In genomic region chr6:119112856-119113530, GRCh38 we compare ENCODE assay signal across 18 cellular contexts. TPM values are rescaled to one million over a fixed set of nuclear protein-coding genes. Genes with fewer than 3 reads are reported as not detected.
DNase-seq lines count a peak whose midpoint lies in the region; ATAC-seq and TF ChIP-seq lines count a peak whose summit lies in the region.
"Had no signal": no experiment of that assay in that cellular context is flagged by ENCODE, and none has a peak within 500 bp of the region (broad histone marks: within the 10 kb centered on the region; RNA-seq: fewer than 3 reads in every experiment).

No MANE protein-coding gene starts in this region.

- ATAC-seq in left cardiac atrium (peak; percentile 41 to 51), GM18873 (IDR thresholded peaks at IDR 0.05; ENCODE audit: low FRiP score, unreplicated experiment) (no peak)

- H3K4me3 ChIP-seq in fibroblast of pulmonary artery (replicated peaks; ENCODE audit: low read depth, low read length) (no peak overlapping the region), foreskin fibroblast (ENCODE audit: low read depth in 1 of 2, low read length in 2 of 2) (no peak overlapping the region)
- H3K4me3 ChIP-seq: breast epithelium, Peyer's patch, vagina had no signal

- TF ChIP-seq CTCF in fibroblast of pulmonary artery (IDR thresholded peaks at IDR 0.05; ENCODE audit: low read length, missing control alignments) (no peak), foreskin fibroblast (IDR thresholded peaks at IDR 0.05; ENCODE audit: low read depth, low read length) (no peak)

- DNase-seq in left cardiac atrium: no peak
- no peak for DNase-seq in cardiac septum (ENCODE audit: low spot score)
- peak; percentile 79 for DNase-seq in SKM-1 treated with dmso at 0.1 percent for 144 hours (lab: John Stamatoyannopoulos, UW; ENCODE audit: unreplicated experiment)
- peak; percentile 29 for DNase-seq in fibroblast of pulmonary artery (ENCODE audit: low read depth)
- DNase-seq in stimulated activated CD4-positive, alpha-beta T cell treated with anti-CD3 and anti-CD28 coated beads, Interleukin-2, amount 100 ng/mL, for 24 hours: no peak
- no peak for DNase-seq in NCI-H446 treated with DMSO at 0.1 percent for 48 hours (lab: John Stamatoyannopoulos, UW)
- no peak for DNase-seq in foreskin fibroblast
- DNase-seq: activated CD4-positive, CD25-positive, alpha-beta regulatory T cell treated with anti-CD3 and anti-CD28 coated beads, Interleukin-2, amount 50 U/mL, for 72 hours; activated T-cell treated with anti-CD3 and anti-CD28 coated beads for 4 hours; COR-L47; NCI-H187; NCI-H510A treated with DMSO at 0.1 percent for 48 hours; Peyer's patch; stimulated activated CD4-positive, alpha-beta T cell treated with anti-CD3 and anti-CD28 coated beads, Interleukin-12 subunit alpha, Interleukin-12 subunit beta, amount 100 ng/mL, for 4 hours; T-helper 1 cell had no signal

- intact Hi-C loops in left cardiac atrium (cut with DNase I) (loop anchor here in 1 of 2 donors (5.0 kb wide), 1 partner anchor 146 kb away; no protein-coding TSS in a partner anchor), cardiac septum (cut with DNase I) (loop anchor here (5.0 kb wide), 1 partner anchor 146 kb away; no protein-coding TSS in a partner anchor)

RNA-seq across cellular contexts. Expression of gene FAM184A, which starts 34.5 kb away (rescaled TPM):
- total RNA-seq in left cardiac atrium: 1 to 10 TPM; 2.2 to 3.9 TPM
- total RNA-seq in cardiac septum: 0.40 TPM

Comparison
In these comparisons a context has a peak if more than half of its experiments do, and no peak if none do; other contexts are left out.
1. DNase-seq: peak in SKM-1 treated with dmso at 0.1 percent for 144 hours (single experiment) and fibroblast of pulmonary artery (single experiment); none in left cardiac atrium (single experiment), cardiac septum (single experiment), stimulated activated CD4-positive, alpha-beta T cell treated with anti-CD3 and anti-CD28 coated beads, Interleukin-2, amount 100 ng/mL, for 24 hours (0 of 2), NCI-H446 treated with DMSO at 0.1 percent for 48 hours (single experiment) and foreskin fibroblast (0 of 2).